8 cellular contexts compared by ENCODE assay signal in genomic region chr3:40505599-40506462, GRCh38. TPM values are rescaled to one million over a fixed set of nuclear protein-coding genes. Genes with fewer than 3 reads are reported as not detected.
DNase-seq lines count a peak whose midpoint lies in the region; ATAC-seq, FAIRE-seq and TF ChIP-seq lines count a peak whose summit lies in the region.

Gene ZNF620 (plus strand): TSS chr3:40506039. CDS start chr3:40506353, 314 bp downstream.

- H3K4me1 Mint-ChIP-seq in IgD-negative memory B cell = peaks cover 6 to 11% (median 8%) of the 10 kb centered on the region in 3 donors
- peaks cover 16% of the 10 kb centered on the region for H3K4me1 Mint-ChIP-seq in activated naive CD4-positive, alpha-beta T cell treated with anti-CD3 and anti-CD28 coated beads for 36 hours (ENCODE audit: low read depth)

- CTCF ChIA-PET in activated naive CD4-positive, alpha-beta T cell treated with anti-CD3 and anti-CD28 coated beads for 36 hours (lab: Charles Lee) = interaction anchor here (0.5 to 1.8 kb wide), 10 partner anchors 18 to 489 kb away, joined by 3 to 6 read pairs (median 4); partner anchors contain the start of gene ZNF619

- TF ChIP-seq CTCF in D721Med (IDR thresholded peaks at IDR 0.05; ENCODE audit: insufficient read depth, missing control alignments) (peak; percentile 28), omental fat pad (IDR thresholded peaks at IDR 0.05) (no peak)

- peak; percentile 81 for ATAC-seq in GM21423 (IDR thresholded peaks at IDR 0.05; ENCODE audit: unreplicated experiment)
- peak; percentile 78 for ATAC-seq in omental fat pad (ENCODE audit: low FRiP score)

- H3K4me1 ChIP-seq in SJCRH30 = no peaks in the 10 kb centered on the region
- peaks cover 5% of the 10 kb centered on the region for H3K4me1 ChIP-seq in thymus (ENCODE audit: control insufficient read depth, insufficient read depth, low read length)

- intact Hi-C loops in activated naive CD4-positive, alpha-beta T cell treated with anti-CD3 and anti-CD28 coated beads for 36 hours (cut with micrococcal nuclease) = loop anchor here (1.0 to 2.0 kb wide), 3 partner anchors 18 to 53 kb away; partner anchors contain the start of genes ZNF619 and ZNF621
- intact Hi-C loops in head of caudate nucleus (cut with DNase I) = no loop called here

- H3K4me3 ChIP-seq in SJCRH30 (peak within 1 kb of the TSS; percentile 66), thymus (ENCODE audit: low read length) (peak within 1 kb of the TSS; percentile 62)

- H3K4me3 Mint-ChIP-seq in IgD-negative memory B cell = peak within 1 kb of the TSS; percentile 94 to 99 (median 97)
- H3K4me3 Mint-ChIP-seq in activated naive CD4-positive, alpha-beta T cell treated with anti-CD3 and anti-CD28 coated beads for 36 hours = peak within 1 kb of the TSS; percentile 86

- no peaks in the 10 kb centered on the region for H3K27me3 Mint-ChIP-seq in IgD-negative memory B cell
- H3K27me3 Mint-ChIP-seq in activated naive CD4-positive, alpha-beta T cell treated with anti-CD3 and anti-CD28 coated beads for 36 hours (ENCODE audit: low read depth) = no peaks in the 10 kb centered on the region

- H3K27ac ChIP-seq in SJCRH30 (no peak within 1 kb of the TSS; the same call in 1 of the 2 replicates), thymus (ENCODE audit: low read depth) (peak within 1 kb of the TSS; percentile 68)

- WGBS in thymus = 10% methylated on average over 44 of the region's 44 CpGs

- peak; percentile 34 for DNase-seq in D721Med (ENCODE audit: insufficient read length, low spot score)
- DNase-seq in SJCRH30 = peak; percentile 80 to 87
- DNase-seq in activated naive CD4-positive, alpha-beta T cell treated with anti-CD3 and anti-CD28 coated beads for 36 hours = peak; percentile 54
- peak; percentile 66 to 90 (median 79) for DNase-seq in head of caudate nucleus
- DNase-seq in omental fat pad (ENCODE audit: low spot score) = peak; percentile 42

- no peaks in the 10 kb centered on the region for H3K9me3 Mint-ChIP-seq in IgD-negative memory B cell
- H3K9me3 Mint-ChIP-seq in activated naive CD4-positive, alpha-beta T cell treated with anti-CD3 and anti-CD28 coated beads for 36 hours = no peaks in the 10 kb centered on the region

- H3K36me3 ChIP-seq in SJCRH30 (no peaks in the 10 kb centered on the region), thymus (ENCODE audit: control insufficient read depth, insufficient read depth) (no peaks in the 10 kb centered on the region)

- H3K9me3 ChIP-seq in SJCRH30 (replicated peaks) (no peaks in the 10 kb centered on the region), thymus (ENCODE audit: control insufficient read depth) (no peaks in the 10 kb centered on the region)

- peaks cover 4% of the 10 kb centered on the region for H3K36me3 Mint-ChIP-seq in IgD-negative memory B cell
- H3K36me3 Mint-ChIP-seq in activated naive CD4-positive, alpha-beta T cell treated with anti-CD3 and anti-CD28 coated beads for 36 hours (ENCODE audit: low read depth) = peaks cover 19% of the 10 kb centered on the region

- peak within 1 kb of the TSS in 2 of 3 donors; percentile 88 to 98 for H3K27ac Mint-ChIP-seq in IgD-negative memory B cell
- H3K27ac Mint-ChIP-seq in activated naive CD4-positive, alpha-beta T cell treated with anti-CD3 and anti-CD28 coated beads for 36 hours = peak within 1 kb of the TSS; percentile 56

- FAIRE-seq in D721Med (lab: Jason Lieb, UNC) = no peak

- H3K27me3 ChIP-seq in SJCRH30 (no peaks in the 10 kb centered on the region), thymus (ENCODE audit: control insufficient read depth, insufficient read depth) (no peaks in the 10 kb centered on the region)

RNA-seq across cellular contexts. Expression of gene ZNF620, which starts in this region (rescaled TPM):
- 3.1 TPM for polyA plus RNA-seq in IgD-negative memory B cell
- total RNA-seq in SJCRH30 (2014; rRNA removed; shearing (Covaris generic)) = 4.6 and 6.1 TPM in 2 replicates
- 1 to 10 TPM; 2.3 TPM for total RNA-seq in activated naive CD4-positive, alpha-beta T cell treated with anti-CD3 and anti-CD28 coated beads for 36 hours
- total RNA-seq in omental fat pad = 1 to 10 TPM; 1.6 to 4.1 (median 2.0) TPM
- polyA plus RNA-seq in thymus = 2.6 TPM
